In the genomic region with DNA sequence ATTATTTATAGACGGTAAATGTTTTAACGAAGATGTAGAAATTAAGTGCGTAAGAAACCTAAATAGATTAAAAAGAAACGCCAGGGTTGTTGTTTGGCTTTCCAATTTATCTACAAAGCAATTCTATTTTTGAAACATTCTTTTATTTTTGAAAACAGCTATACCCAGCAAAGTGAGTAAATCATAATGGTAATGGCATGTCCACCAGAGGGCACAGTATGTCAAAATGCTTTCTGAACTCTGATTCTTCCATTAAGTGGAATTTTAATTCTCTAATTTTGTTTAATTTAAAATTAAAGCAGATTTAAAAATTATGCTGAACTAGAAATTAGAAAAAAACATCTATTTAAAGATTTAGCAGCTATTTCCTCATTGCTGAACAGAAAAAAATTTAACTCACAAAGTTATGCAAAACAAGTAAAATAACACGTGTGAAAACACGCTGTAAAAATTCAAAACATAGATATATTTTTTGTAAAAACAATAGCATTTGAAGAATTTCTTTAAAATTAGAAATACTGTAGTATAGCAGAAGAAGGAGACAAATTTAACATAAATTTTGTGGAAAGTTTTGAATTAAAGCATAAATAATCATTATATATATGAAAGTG, we compare ENCODE assay signal across 8 cellular contexts. TPM values are rescaled to one million over a fixed set of nuclear protein-coding genes. Genes with fewer than 3 reads are reported as not detected.
DNase-seq lines count a peak whose midpoint lies in the region; ATAC-seq and TF ChIP-seq lines count a peak whose summit lies in the region.

No MANE protein-coding gene starts in this region.

- H3K9me3 ChIP-seq in breast epithelium = no peaks in the 10 kb centered on the region

- H3K4me3 ChIP-seq in breast epithelium = no peak overlapping the region

- H3K27ac Mint-ChIP-seq in nephron = no peak overlapping the region

- ATAC-seq in GM19455 (IDR thresholded peaks at IDR 0.05; ENCODE audit: unreplicated experiment) (no peak), GM21515 (IDR thresholded peaks at IDR 0.05; ENCODE audit: unreplicated experiment) (no peak), GM18511 (IDR thresholded peaks at IDR 0.05; ENCODE audit: unreplicated experiment) (no peak), HG02588 (IDR thresholded peaks at IDR 0.05; ENCODE audit: unreplicated experiment) (no peak)

- no peaks in the 10 kb centered on the region for H3K36me3 Mint-ChIP-seq in nephron (ENCODE audit: low read depth)

- no peaks in the 10 kb centered on the region for H3K9me3 Mint-ChIP-seq in nephron

- no peaks in the 10 kb centered on the region for H3K27me3 Mint-ChIP-seq in nephron (ENCODE audit: low read depth)

- no peak overlapping the region for H3K27ac ChIP-seq in breast epithelium

- H3K4me3 Mint-ChIP-seq in nephron = no peak overlapping the region

- H3K4me1 Mint-ChIP-seq in nephron = peaks cover 14% of the 10 kb centered on the region

- H3K27me3 ChIP-seq in breast epithelium = no peaks in the 10 kb centered on the region

- no peaks in the 10 kb centered on the region for H3K4me1 ChIP-seq in breast epithelium

- intact Hi-C loops in breast epithelium (cut with DNase I; ENCODE audit: low total_unique reads) = no loop called here

- TF ChIP-seq POLR2A in breast epithelium (IDR thresholded peaks at IDR 0.05) = no peak

- no peaks in the 10 kb centered on the region for H3K36me3 ChIP-seq in breast epithelium

- TF ChIP-seq CTCF in breast epithelium (IDR thresholded peaks at IDR 0.05) = peak; percentile 23 to 45 (median 37)
- peak; percentile 42 to 69 (median 43) for TF ChIP-seq CTCF in nephron (IDR thresholded peaks at IDR 0.05; ENCODE audit: unreplicated experiment in 3 of 3)

- DNase-seq in EH (ENCODE audit: low read depth) (peak; percentile 53), M059J (ENCODE audit: low read depth) (peak; percentile 31), breast epithelium (ENCODE audit: low spot score in 2 of 2) (no peak)

RNA-seq across cellular contexts. Expression of a gene that starts 26.5 kb away (rescaled TPM):
- 0.02 TPM in 1 of 2 replicates, not detected in the other for total RNA-seq in M059J (2014; rRNA removed; shearing (Covaris generic))
- 10 to 100 TPM in 1 of 3 donors, 1 to 10 TPM in 1, not detected in 1; 4.6 to 11.7 TPM for total RNA-seq in breast epithelium

Comparison
In these comparisons a context has a peak if more than half of its experiments do, and no peak if none do; other contexts are left out.
1. DNase-seq: peak in EH (single experiment) and M059J (single experiment); none in breast epithelium (0 of 2).